24 cellular contexts compared by ENCODE assay signal in genomic region chr2:133077259-133077822, GRCh38.
A peak's percentile ranks its signal among the peaks of the same experiment; 100 is the strongest.
DNase-seq lines count a peak whose midpoint lies in the region; ATAC-seq, FAIRE-seq and TF ChIP-seq lines count a peak whose summit lies in the region.
"Had no signal": no experiment of that assay in that cellular context is flagged by ENCODE, and none has a peak within 500 bp of the region (broad histone marks: within the 10 kb centered on the region; RNA-seq: fewer than 3 reads in every experiment).

No MANE protein-coding gene starts in this region.

- TF ChIP-seq POLR2A in heart left ventricle (IDR thresholded peaks at IDR 0.05), result no peak

- no peak for FAIRE-seq in pancreas (lab: Jason Lieb, UNC)

- H3K36me3 ChIP-seq in heart left ventricle (no peaks in the 10 kb centered on the region), pancreas (no peaks in the 10 kb centered on the region)
- H3K36me3 ChIP-seq: tibial nerve had no signal

- H3K4me1 ChIP-seq in heart left ventricle (peaks cover 0 to 9% (median 0%) of the 10 kb centered on the region in 12 donors), pancreas (no peaks in the 10 kb centered on the region)
- H3K4me1 ChIP-seq: psoas muscle, tibial nerve had no signal

- no peak overlapping the region for H3K4me3 ChIP-seq in heart left ventricle
- H3K4me3 ChIP-seq in fibroblast of the aortic adventitia (ENCODE audit: low read depth, low read length), result no peak overlapping the region
- no peak overlapping the region for H3K4me3 ChIP-seq in pancreas
- H3K4me3 ChIP-seq: psoas muscle, skin epidermis, tibial nerve had no signal

- no peak for TF ChIP-seq CTCF in heart left ventricle (IDR thresholded peaks at IDR 0.05)
- no peak for TF ChIP-seq CTCF in fibroblast of the aortic adventitia (IDR thresholded peaks at IDR 0.05; ENCODE audit: insufficient read depth, low read length)
- TF ChIP-seq CTCF in pancreas (IDR thresholded peaks at IDR 0.05), result no peak

- intact Hi-C loops in heart left ventricle (cut with DNase I) (no loop called here), cardiac septum (cut with DNase I) (no loop called here), pancreas (cut with DNase I) (no loop called here)

- H3K27ac ChIP-seq in heart left ventricle (peak overlapping the region in 1 of 12 donors; percentile 4), pancreas (no peak overlapping the region)
- H3K27ac ChIP-seq: psoas muscle, skin epidermis had no signal

- 51 to 71% (median 59%) methylated on average over 7 of the region's 7 CpGs for WGBS in heart left ventricle, 4 donors
- WGBS in pancreas, 2 donors, result 81 to 83% methylated on average over 7 of the region's 7 CpGs

- H3K9me3 ChIP-seq in heart left ventricle (peaks cover 0 to 7% (median 0%) of the 10 kb centered on the region in 12 donors), pancreas (no peaks in the 10 kb centered on the region)
- H3K9me3 ChIP-seq: psoas muscle, tibial nerve had no signal

- peak; percentile 46 to 80 (median 67) for ATAC-seq in heart left ventricle
- no peak for ATAC-seq in GM21723 (IDR thresholded peaks at IDR 0.05; ENCODE audit: unreplicated experiment)
- no peak for ATAC-seq in pancreas
- ATAC-seq: activated naive CD4-positive, alpha-beta T cell treated with anti-CD3 and anti-CD28 coated beads, Interleukin-2, amount 50 U/mL, for 72 hours; left colon; psoas muscle had no signal

- peak in 1 of 5 donors; percentile 22 for DNase-seq in heart left ventricle
- DNase-seq in cardiac septum (ENCODE audit: low spot score), result no peak
- DNase-seq in fibroblast of the aortic adventitia (ENCODE audit: low read depth), result peak; percentile 70
- peak; percentile 38 for DNase-seq in left kidney (ENCODE audit: low read depth, low spot score)
- no peak for DNase-seq in activated effector memory CD4-positive, alpha-beta T cell treated with anti-CD3 and anti-CD28 coated beads, Interleukin-2, amount 50 U/mL, for 16 hours
- no peak for DNase-seq in effector CD8-positive, alpha-beta T cell (lab: John Stamatoyannopoulos, UW)
- DNase-seq in pancreas, result no peak
- DNase-seq: activated CD4-positive, alpha-beta memory T cell treated with anti-CD3 and anti-CD28 coated beads for 36 hours; activated CD8-positive, alpha-beta memory T cell treated with anti-CD3 and anti-CD28 coated beads, Interleukin-2, amount 50 U/mL, for 4 hours; aorta; caudate nucleus; H7; left colon; mesendoderm; naive B cell; NCI-H1417; NCI-H2081; NCI-H345; NCI-H748 treated with DMSO at 0.1 percent for 48 hours; psoas muscle had no signal

- H3K27me3 ChIP-seq in heart left ventricle (no peaks in the 10 kb centered on the region), pancreas (no peaks in the 10 kb centered on the region)
- H3K27me3 ChIP-seq: tibial nerve had no signal

Comparison
In these comparisons a context has a peak if more than half of its experiments do, and no peak if none do; other contexts are left out.
1. ATAC-seq: peak in heart left ventricle (4 of 4); none in GM21723 (single experiment) and pancreas (0 of 4).
2. DNase-seq: peak in fibroblast of the aortic adventitia (single experiment) and left kidney (single experiment); none in cardiac septum (single experiment), activated effector memory CD4-positive, alpha-beta T cell treated with anti-CD3 and anti-CD28 coated beads, Interleukin-2, amount 50 U/mL, for 16 hours (single experiment), effector CD8-positive, alpha-beta T cell (single experiment) and pancreas (0 of 6).